22 cellular contexts compared by ENCODE assay signal in genomic region chr2:27756091-27756490, GRCh38.
"Had no signal": no experiment of that assay in that cellular context is flagged by ENCODE, and none has a peak within 500 bp of the region (broad histone marks: within the 10 kb centered on the region; RNA-seq: fewer than 3 reads in every experiment).

No MANE protein-coding gene starts in this region.

- H3K36me3 ChIP-seq: left lung, lower lobe of right lung, pancreas, right lobe of liver, suprapubic skin, tibial artery, upper lobe of right lung, vagina had no signal

- FAIRE-seq: endothelial cell of umbilical vein, keratinocyte, pancreas had no signal

- H3K4me1 ChIP-seq: vagina had no signal

- H3K4me3 ChIP-seq: left lung, lower lobe of right lung, pancreas, psoas muscle, right lobe of liver, suprapubic skin, tibial artery, upper lobe of right lung, vagina had no signal

- H3K27me3 ChIP-seq: foreskin keratinocyte, left lung, pancreas, right lobe of liver, suprapubic skin, tibial artery, upper lobe of right lung, vagina had no signal

- H3K27ac ChIP-seq: foreskin keratinocyte, lower lobe of right lung, psoas muscle, suprapubic skin, upper lobe of right lung, vagina had no signal

- ATAC-seq: foreskin keratinocyte; stimulated activated effector memory CD8-positive, alpha-beta T cell treated with anti-CD3 and anti-CD28 coated beads, Interleukin-12 subunit alpha, Interleukin-12 subunit beta, amount 100 ng/mL, for 72 hours; stimulated activated naive CD8-positive, alpha-beta T cell treated with anti-CD3 and anti-CD28 coated beads, Interleukin-15, Interleukin-2, amounts not matched to agents 100 U/mL and 50 U/mL, for 24 hours had no signal

- H3K9me3 ChIP-seq: left lung, lower lobe of right lung, pancreas, psoas muscle, right lobe of liver, suprapubic skin, tibial artery, upper lobe of right lung, vagina had no signal

- DNase-seq: endodermal cell; foreskin keratinocyte; immature natural killer cell; lower lobe of right lung; midbrain; naive B cell; occipital lobe; retina; right lobe of liver; stimulated activated CD4-positive, alpha-beta T cell treated with anti-CD3 and anti-CD28 coated beads, Interleukin-4, amount 100 ng/mL, for 1 hour; stimulated activated CD8-positive, alpha-beta memory T cell treated with anti-CD3 and anti-CD28 coated beads, Interleukin-4, amount 100 ng/mL, for 48 hours; stimulated activated naive CD8-positive, alpha-beta T cell treated with anti-CD3 and anti-CD28 coated beads, Interleukin-15, Interleukin-2, amounts not matched to agents 100 U/mL and 50 U/mL, for 24 hours; upper lobe of right lung had no signal
